8 cellular contexts compared by ENCODE assay signal in genomic region chr2:44170337-44170736, GRCh38. TPM values are rescaled to one million over a fixed set of nuclear protein-coding genes. Genes with fewer than 3 reads are reported as not detected.
DNase-seq lines count a peak whose midpoint lies in the region; ATAC-seq and TF ChIP-seq lines count a peak whose summit lies in the region.

No MANE protein-coding gene starts in this region.

- peaks cover 63% of the 10 kb centered on the region for H3K79me2 ChIP-seq in KMS-11 (ENCODE audit: insufficient read depth, low read depth)
- peaks cover 63% of the 10 kb centered on the region for H3K79me2 ChIP-seq in mammary epithelial cell (ENCODE audit: insufficient read depth, low read length)

- no peaks in the 10 kb centered on the region for H3K36me3 ChIP-seq in KMS-11 (ENCODE audit: insufficient read depth)
- no peaks in the 10 kb centered on the region for H3K36me3 ChIP-seq in mammary epithelial cell (ENCODE audit: insufficient read depth, low read length)
- H3K36me3 ChIP-seq in mesenchymal stem cell (ENCODE audit: control insufficient read depth in 1 of 2, insufficient read depth in 2 of 2, low read depth in 1 of 2, low read length in 2 of 2), result peaks cover 0 to 2% of the 10 kb centered on the region in 2 experiments

- no peak overlapping the region for H3K4ac ChIP-seq in mesenchymal stem cell (ENCODE audit: low read depth in 1 of 2, low read length in 2 of 2)

- no peak overlapping the region for H2BK5ac ChIP-seq in mesenchymal stem cell (ENCODE audit: low read depth, low read length, poor library complexity, severe bottlenecking)

- H3K9me3 ChIP-seq in mammary epithelial cell (replicated peaks; ENCODE audit: insufficient read depth, low read length) (no peaks in the 10 kb centered on the region), mesenchymal stem cell (ENCODE audit: control insufficient read depth, low read length) (no peaks in the 10 kb centered on the region)

- peaks cover 2% of the 10 kb centered on the region for H3K79me1 ChIP-seq in mesenchymal stem cell (replicated peaks; ENCODE audit: low read length, poor library complexity, severe bottlenecking)

- H3K18ac ChIP-seq in mesenchymal stem cell (ENCODE audit: low read depth in 1 of 2, low read length in 2 of 2), result no peak overlapping the region

- H2AK5ac ChIP-seq in mesenchymal stem cell (ENCODE audit: low read length, severe bottlenecking), result no peak overlapping the region

- intact Hi-C loops in mammary epithelial cell (cut with micrococcal nuclease), result no loop called here

- H3K27ac ChIP-seq in KMS-11, result peak overlapping the region; percentile 42; the same call in 1 of the 2 replicates
- peak overlapping the region; percentile 68 for H3K27ac ChIP-seq in mammary epithelial cell (ENCODE audit: insufficient read depth, low read depth, low read length)
- H3K27ac ChIP-seq in mesenchymal stem cell (ENCODE audit: low read length, poor library complexity, severe bottlenecking), result no peak overlapping the region

- no peak overlapping the region for H4K91ac ChIP-seq in mesenchymal stem cell (ENCODE audit: low read length)

- no peak overlapping the region for H2BK120ac ChIP-seq in mesenchymal stem cell (ENCODE audit: low read depth, low read length)

- CTCF ChIA-PET in mammary epithelial cell (lab: Charles Lee; ENCODE audit: low non-redundant PET), result no interaction called here

- dilution Hi-C loops in mammary epithelial cell (cut with HindIII; ENCODE audit: low sequenced_read_pairs), result no loop called here

- peaks cover 38% of the 10 kb centered on the region for H3K4me1 ChIP-seq in KMS-11 (ENCODE audit: low read depth, poor library complexity, severe bottlenecking)
- peaks cover 10% of the 10 kb centered on the region for H3K4me1 ChIP-seq in mammary epithelial cell (ENCODE audit: insufficient read depth, low read length)
- peaks cover 12% of the 10 kb centered on the region for H3K4me1 ChIP-seq in mesenchymal stem cell (ENCODE audit: control insufficient read depth, insufficient read depth, low read depth, low read length)

- TF ChIP-seq CTCF in KMS-11 (conservative IDR thresholded peaks at IDR 0.05; ENCODE audit: low read depth, low read length) (no peak), mammary epithelial cell (conservative IDR thresholded peaks at IDR 0.05 in 1 of 2, IDR thresholded peaks at IDR 0.05 in 1 of 2; ENCODE audit: extremely low read depth in 1 of 2, insufficient read depth in 1 of 2, low read depth in 1 of 2, low read length in 2 of 2) (no peak)

- H2BK15ac ChIP-seq in mesenchymal stem cell (ENCODE audit: low read depth, poor library complexity, severe bottlenecking), result no peak overlapping the region

- H2AFZ ChIP-seq in KMS-11 (ENCODE audit: low read depth) (no peak overlapping the region), mammary epithelial cell (ENCODE audit: low read depth, low read length) (no peak overlapping the region), mesenchymal stem cell (ENCODE audit: low read depth, low read length) (no peak overlapping the region)

- H3K4me3 ChIP-seq in KMS-11 (IDR thresholded peaks at IDR 0.05; ENCODE audit: insufficient read depth, low read depth, low read length), result no peak overlapping the region
- peak overlapping the region; percentile 81 to 89 (median 86) for H3K4me3 ChIP-seq in mammary epithelial cell (replicated peaks in 1 of 3; ENCODE audit: insufficient read depth in 1 of 3, low read depth in 2 of 3, low read length in 3 of 3)
- peak overlapping the region in 1 of 2 experiments; percentile 100 for H3K4me3 ChIP-seq in mesenchymal stem cell (ENCODE audit: insufficient read depth in 1 of 2, low read depth in 1 of 2, low read length in 2 of 2)

- no peak overlapping the region for H4K8ac ChIP-seq in mesenchymal stem cell (ENCODE audit: low read length)

- peak overlapping the region; percentile 64; the same call in 1 of the 2 replicates for H3K9ac ChIP-seq in KMS-11
- peak overlapping the region; percentile 78 for H3K9ac ChIP-seq in mammary epithelial cell (ENCODE audit: insufficient read depth, low read length)
- peak overlapping the region; percentile 95 for H3K9ac ChIP-seq in mesenchymal stem cell (ENCODE audit: low read length)

- H3K4me2 ChIP-seq in KMS-11, result peak overlapping the region; percentile 78
- H3K4me2 ChIP-seq in mammary epithelial cell (ENCODE audit: insufficient read depth, low read depth, low read length), result peak overlapping the region; percentile 83
- no peak overlapping the region for H3K4me2 ChIP-seq in mesenchymal stem cell (ENCODE audit: low read length, poor library complexity, severe bottlenecking)

- no TSS peak for BruUV-seq in mammary epithelial cell (replicated peaks; lab: Mats Ljungman, UMichigan)

- H3K14ac ChIP-seq in mesenchymal stem cell (ENCODE audit: low read length in 2 of 2), result no peak overlapping the region

- 0% methylated on average over 3 of the region's 3 CpGs for WGBS in mammary epithelial cell (ENCODE audit: low coverage, missing lambda C conversion rate)
- WGBS in mesenchymal stem cell, result 0% methylated on average over 2 of the region's 3 CpGs

- peak; percentile 8 for DNase-seq in Caki2 (ENCODE audit: low read depth)
- peak; percentile 21 for DNase-seq in mammary epithelial cell
- DNase-seq in mesenchymal stem cell, result peak; percentile 64
- DNase-seq in mesenteric fat pad (ENCODE audit: low spot score), result no peak
- DNase-seq in central memory CD4-positive, alpha-beta T cell, result no peak
- DNase-seq in NCI-H146 (lab: John Stamatoyannopoulos, UW), result no peak

- in situ Hi-C loops in Caki2 (cut with HindIII; ENCODE audit: low pct_unique_long_range_greater_than_20kb, low sequenced_read_pairs) (no loop called here), mammary epithelial cell (cut with MboI; ENCODE audit: low sequenced_read_pairs in 2 of 2) (no loop called here)

- H2BK12ac ChIP-seq in mesenchymal stem cell (ENCODE audit: low read length in 2 of 2), result no peak overlapping the region

- no peak for ATAC-seq in HG02852 (IDR thresholded peaks at IDR 0.05; ENCODE audit: unreplicated experiment)

- H3K27me3 ChIP-seq in KMS-11 (ENCODE audit: insufficient read depth, low read depth) (no peaks in the 10 kb centered on the region), mammary epithelial cell (ENCODE audit: insufficient read depth, low read length) (no peaks in the 10 kb centered on the region), mesenchymal stem cell (ENCODE audit: control insufficient read depth in 1 of 2, insufficient read depth in 1 of 2, low read length in 2 of 2) (no peaks in the 10 kb centered on the region)

- H4K20me1 ChIP-seq in KMS-11 (ENCODE audit: insufficient read depth) (peaks cover 13% of the 10 kb centered on the region; the same call in 1 of the 2 replicates), mammary epithelial cell (ENCODE audit: insufficient read depth, low read length) (no peaks in the 10 kb centered on the region)

- H3K23ac ChIP-seq in mesenchymal stem cell (ENCODE audit: low read length in 2 of 2), result no peak overlapping the region

RNA-seq across cellular contexts. Expression of gene PPM1B, which starts 1.7 kb away (rescaled TPM):
- total RNA-seq in Caki2 (2014; rRNA removed; shearing (Covaris generic); ENCODE audit: low replicate concordance), result 22.5 and 35.2 TPM in 2 replicates
- total RNA-seq in mammary epithelial cell (10 to 100 TPM; 19.0 to 34.0 TPM), mesenteric fat pad (66.8 TPM)
- polyA plus RNA-seq in mammary epithelial cell, result 9.7 TPM
- 31.6 TPM for polyA minus RNA-seq in mammary epithelial cell
- 29.1 TPM for polyA plus RNA-seq in mesenchymal stem cell (2013, experiment 1 of 2)
- polyA plus RNA-seq in mesenchymal stem cell (2013, experiment 2 of 2), result 30.1 TPM

Comparison
In these comparisons a context has a peak if more than half of its experiments do, and no peak if none do; other contexts are left out.
1. DNase-seq: peak in Caki2 (single experiment), mammary epithelial cell (single experiment) and mesenchymal stem cell (single experiment); none in mesenteric fat pad (single experiment), central memory CD4-positive, alpha-beta T cell (single experiment) and NCI-H146 (single experiment).
2. Peak in every context shown above with its lines, with median percentiles within 50 percentile points of each other: H3K9ac ChIP-seq.